2 cellular contexts compared by ENCODE assay signal in the genomic region with DNA sequence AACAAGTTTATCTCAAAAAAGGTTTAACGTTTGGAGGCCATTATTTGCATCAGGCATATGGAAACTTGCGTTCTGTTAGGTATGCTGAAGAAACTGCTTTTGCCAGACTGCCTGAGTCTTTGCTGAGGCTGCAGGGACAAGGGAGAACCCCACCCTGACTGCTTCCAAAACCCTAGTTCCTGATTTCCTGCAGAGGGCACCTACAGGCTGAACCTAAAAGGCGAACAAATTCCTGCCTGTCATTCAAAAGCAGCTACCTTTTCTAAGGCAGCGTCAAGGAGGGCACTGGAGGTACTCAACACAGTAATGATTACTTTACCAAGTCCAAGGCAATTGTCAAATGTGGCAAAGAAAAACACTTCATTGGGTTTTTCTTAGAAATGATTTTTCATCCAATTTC.
TF ChIP-seq lines count a peak whose summit lies in the region.

No MANE protein-coding gene starts in this region.

TF ChIP-seq in IMR-90, 13 proteins besides CTCF, POLR2A, EP300 and RAD21:
- TF ChIP-seq SMC3 (IDR thresholded peaks at IDR 0.05; ENCODE audit: low read depth, low read length) (no peak), MAZ (IDR thresholded peaks at IDR 0.05; ENCODE audit: borderline replicate concordance, low read depth, low read length) (no peak), NFE2L2 (IDR thresholded peaks at IDR 0.05; ENCODE audit: low read depth, low read length) (no peak), MXI1 (IDR thresholded peaks at IDR 0.05; ENCODE audit: borderline replicate concordance, low read depth, low read length) (no peak), RFX5 (IDR thresholded peaks at IDR 0.05; ENCODE audit: low read depth, low read length) (no peak), FOS (IDR thresholded peaks at IDR 0.05; ENCODE audit: low read depth, low read length) (no peak), MAFK (IDR thresholded peaks at IDR 0.05; ENCODE audit: low read depth, low read length) (no peak), CHD1 (IDR thresholded peaks at IDR 0.05; ENCODE audit: low read depth, low read length) (no peak), RCOR1 (IDR thresholded peaks at IDR 0.05; ENCODE audit: insufficient replicate concordance, low read length) (no peak), CEBPB (IDR thresholded peaks at IDR 0.05; ENCODE audit: low read depth, low read length) (no peak), BHLHE40 (IDR thresholded peaks at IDR 0.05; ENCODE audit: low read depth, low read length) (no peak)
- TF ChIP-seq, protein P1, sequence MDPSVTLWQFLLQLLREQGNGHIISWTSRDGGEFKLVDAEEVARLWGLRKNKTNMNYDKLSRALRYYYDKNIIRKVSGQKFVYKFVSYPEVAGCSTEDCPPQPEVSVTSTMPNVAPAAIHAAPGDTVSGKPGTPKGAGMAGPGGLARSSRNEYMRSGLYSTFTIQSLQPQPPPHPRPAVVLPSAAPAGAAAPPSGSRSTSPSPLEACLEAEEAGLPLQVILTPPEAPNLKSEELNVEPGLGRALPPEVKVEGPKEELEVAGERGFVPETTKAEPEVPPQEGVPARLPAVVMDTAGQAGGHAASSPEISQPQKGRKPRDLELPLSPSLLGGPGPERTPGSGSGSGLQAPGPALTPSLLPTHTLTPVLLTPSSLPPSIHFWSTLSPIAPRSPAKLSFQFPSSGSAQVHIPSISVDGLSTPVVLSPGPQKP (IDR thresholded peaks at IDR 0.05; ENCODE audit: borderline replicate concordance, low read depth, low read length), result no peak
- TF ChIP-seq, protein P2, sequence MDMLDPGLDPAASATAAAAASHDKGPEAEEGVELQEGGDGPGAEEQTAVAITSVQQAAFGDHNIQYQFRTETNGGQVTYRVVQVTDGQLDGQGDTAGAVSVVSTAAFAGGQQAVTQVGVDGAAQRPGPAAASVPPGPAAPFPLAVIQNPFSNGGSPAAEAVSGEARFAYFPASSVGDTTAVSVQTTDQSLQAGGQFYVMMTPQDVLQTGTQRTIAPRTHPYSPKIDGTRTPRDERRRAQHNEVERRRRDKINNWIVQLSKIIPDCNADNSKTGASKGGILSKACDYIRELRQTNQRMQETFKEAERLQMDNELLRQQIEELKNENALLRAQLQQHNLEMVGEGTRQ (IDR thresholded peaks at IDR 0.05; ENCODE audit: low read depth, low read length), result no peak

TF ChIP-seq in H1, 55 proteins besides CTCF, POLR2A, EP300 and RAD21:
- TF ChIP-seq RBBP5 (IDR thresholded peaks at IDR 0.05; ENCODE audit: borderline replicate concordance, low read depth, low read length) (no peak), EZH2 (IDR thresholded peaks at IDR 0.05; ENCODE audit: low read depth, low read length, severe bottlenecking) (no peak), CBX8 (IDR thresholded peaks at IDR 0.05; ENCODE audit: borderline replicate concordance, low read depth, low read length) (no peak), SIN3A (conservative IDR thresholded peaks at IDR 0.05 in 1 of 2, IDR thresholded peaks at IDR 0.05 in 1 of 2; ENCODE audit: low read depth in 1 of 2, low read length in 2 of 2) (no peak), NANOG (IDR thresholded peaks at IDR 0.05; ENCODE audit: insufficient read depth, low read depth, low read length, poor library complexity, severe bottlenecking) (no peak), RXRA (IDR thresholded peaks at IDR 0.05; ENCODE audit: insufficient read depth, low read depth, low read length) (no peak), NRF1 (IDR thresholded peaks at IDR 0.05; ENCODE audit: low read depth, low read length) (no peak), YY1 (IDR thresholded peaks at IDR 0.05; ENCODE audit: low read depth, low read length) (no peak)
- TF ChIP-seq, protein P3, sequence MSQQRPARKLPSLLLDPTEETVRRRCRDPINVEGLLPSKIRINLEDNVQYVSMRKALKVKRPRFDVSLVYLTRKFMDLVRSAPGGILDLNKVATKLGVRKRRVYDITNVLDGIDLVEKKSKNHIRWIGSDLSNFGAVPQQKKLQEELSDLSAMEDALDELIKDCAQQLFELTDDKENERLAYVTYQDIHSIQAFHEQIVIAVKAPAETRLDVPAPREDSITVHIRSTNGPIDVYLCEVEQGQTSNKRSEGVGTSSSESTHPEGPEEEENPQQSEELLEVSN (IDR thresholded peaks at IDR 0.05), result no peak
- TF ChIP-seq, protein P4, sequence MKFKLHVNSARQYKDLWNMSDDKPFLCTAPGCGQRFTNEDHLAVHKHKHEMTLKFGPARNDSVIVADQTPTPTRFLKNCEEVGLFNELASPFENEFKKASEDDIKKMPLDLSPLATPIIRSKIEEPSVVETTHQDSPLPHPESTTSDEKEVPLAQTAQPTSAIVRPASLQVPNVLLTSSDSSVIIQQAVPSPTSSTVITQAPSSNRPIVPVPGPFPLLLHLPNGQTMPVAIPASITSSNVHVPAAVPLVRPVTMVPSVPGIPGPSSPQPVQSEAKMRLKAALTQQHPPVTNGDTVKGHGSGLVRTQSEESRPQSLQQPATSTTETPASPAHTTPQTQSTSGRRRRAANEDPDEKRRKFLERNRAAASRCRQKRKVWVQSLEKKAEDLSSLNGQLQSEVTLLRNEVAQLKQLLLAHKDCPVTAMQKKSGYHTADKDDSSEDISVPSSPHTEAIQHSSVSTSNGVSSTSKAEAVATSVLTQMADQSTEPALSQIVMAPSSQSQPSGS (IDR thresholded peaks at IDR 0.05; ENCODE audit: low read length), result no peak
- TF ChIP-seq, protein P5, sequence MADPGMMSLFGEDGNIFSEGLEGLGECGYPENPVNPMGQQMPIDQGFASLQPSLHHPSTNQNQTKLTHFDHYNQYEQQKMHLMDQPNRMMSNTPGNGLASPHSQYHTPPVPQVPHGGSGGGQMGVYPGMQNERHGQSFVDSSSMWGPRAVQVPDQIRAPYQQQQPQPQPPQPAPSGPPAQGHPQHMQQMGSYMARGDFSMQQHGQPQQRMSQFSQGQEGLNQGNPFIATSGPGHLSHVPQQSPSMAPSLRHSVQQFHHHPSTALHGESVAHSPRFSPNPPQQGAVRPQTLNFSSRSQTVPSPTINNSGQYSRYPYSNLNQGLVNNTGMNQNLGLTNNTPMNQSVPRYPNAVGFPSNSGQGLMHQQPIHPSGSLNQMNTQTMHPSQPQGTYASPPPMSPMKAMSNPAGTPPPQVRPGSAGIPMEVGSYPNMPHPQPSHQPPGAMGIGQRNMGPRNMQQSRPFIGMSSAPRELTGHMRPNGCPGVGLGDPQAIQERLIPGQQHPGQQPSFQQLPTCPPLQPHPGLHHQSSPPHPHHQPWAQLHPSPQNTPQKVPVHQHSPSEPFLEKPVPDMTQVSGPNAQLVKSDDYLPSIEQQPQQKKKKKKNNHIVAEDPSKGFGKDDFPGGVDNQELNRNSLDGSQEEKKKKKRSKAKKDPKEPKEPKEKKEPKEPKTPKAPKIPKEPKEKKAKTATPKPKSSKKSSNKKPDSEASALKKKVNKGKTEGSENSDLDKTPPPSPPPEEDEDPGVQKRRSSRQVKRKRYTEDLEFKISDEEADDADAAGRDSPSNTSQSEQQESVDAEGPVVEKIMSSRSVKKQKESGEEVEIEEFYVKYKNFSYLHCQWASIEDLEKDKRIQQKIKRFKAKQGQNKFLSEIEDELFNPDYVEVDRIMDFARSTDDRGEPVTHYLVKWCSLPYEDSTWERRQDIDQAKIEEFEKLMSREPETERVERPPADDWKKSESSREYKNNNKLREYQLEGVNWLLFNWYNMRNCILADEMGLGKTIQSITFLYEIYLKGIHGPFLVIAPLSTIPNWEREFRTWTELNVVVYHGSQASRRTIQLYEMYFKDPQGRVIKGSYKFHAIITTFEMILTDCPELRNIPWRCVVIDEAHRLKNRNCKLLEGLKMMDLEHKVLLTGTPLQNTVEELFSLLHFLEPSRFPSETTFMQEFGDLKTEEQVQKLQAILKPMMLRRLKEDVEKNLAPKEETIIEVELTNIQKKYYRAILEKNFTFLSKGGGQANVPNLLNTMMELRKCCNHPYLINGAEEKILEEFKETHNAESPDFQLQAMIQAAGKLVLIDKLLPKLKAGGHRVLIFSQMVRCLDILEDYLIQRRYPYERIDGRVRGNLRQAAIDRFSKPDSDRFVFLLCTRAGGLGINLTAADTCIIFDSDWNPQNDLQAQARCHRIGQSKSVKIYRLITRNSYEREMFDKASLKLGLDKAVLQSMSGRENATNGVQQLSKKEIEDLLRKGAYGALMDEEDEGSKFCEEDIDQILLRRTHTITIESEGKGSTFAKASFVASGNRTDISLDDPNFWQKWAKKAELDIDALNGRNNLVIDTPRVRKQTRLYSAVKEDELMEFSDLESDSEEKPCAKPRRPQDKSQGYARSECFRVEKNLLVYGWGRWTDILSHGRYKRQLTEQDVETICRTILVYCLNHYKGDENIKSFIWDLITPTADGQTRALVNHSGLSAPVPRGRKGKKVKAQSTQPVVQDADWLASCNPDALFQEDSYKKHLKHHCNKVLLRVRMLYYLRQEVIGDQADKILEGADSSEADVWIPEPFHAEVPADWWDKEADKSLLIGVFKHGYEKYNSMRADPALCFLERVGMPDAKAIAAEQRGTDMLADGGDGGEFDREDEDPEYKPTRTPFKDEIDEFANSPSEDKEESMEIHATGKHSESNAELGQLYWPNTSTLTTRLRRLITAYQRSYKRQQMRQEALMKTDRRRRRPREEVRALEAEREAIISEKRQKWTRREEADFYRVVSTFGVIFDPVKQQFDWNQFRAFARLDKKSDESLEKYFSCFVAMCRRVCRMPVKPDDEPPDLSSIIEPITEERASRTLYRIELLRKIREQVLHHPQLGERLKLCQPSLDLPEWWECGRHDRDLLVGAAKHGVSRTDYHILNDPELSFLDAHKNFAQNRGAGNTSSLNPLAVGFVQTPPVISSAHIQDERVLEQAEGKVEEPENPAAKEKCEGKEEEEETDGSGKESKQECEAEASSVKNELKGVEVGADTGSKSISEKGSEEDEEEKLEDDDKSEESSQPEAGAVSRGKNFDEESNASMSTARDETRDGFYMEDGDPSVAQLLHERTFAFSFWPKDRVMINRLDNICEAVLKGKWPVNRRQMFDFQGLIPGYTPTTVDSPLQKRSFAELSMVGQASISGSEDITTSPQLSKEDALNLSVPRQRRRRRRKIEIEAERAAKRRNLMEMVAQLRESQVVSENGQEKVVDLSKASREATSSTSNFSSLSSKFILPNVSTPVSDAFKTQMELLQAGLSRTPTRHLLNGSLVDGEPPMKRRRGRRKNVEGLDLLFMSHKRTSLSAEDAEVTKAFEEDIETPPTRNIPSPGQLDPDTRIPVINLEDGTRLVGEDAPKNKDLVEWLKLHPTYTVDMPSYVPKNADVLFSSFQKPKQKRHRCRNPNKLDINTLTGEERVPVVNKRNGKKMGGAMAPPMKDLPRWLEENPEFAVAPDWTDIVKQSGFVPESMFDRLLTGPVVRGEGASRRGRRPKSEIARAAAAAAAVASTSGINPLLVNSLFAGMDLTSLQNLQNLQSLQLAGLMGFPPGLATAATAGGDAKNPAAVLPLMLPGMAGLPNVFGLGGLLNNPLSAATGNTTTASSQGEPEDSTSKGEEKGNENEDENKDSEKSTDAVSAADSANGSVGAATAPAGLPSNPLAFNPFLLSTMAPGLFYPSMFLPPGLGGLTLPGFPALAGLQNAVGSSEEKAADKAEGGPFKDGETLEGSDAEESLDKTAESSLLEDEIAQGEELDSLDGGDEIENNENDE (IDR thresholded peaks at IDR 0.05; ENCODE audit: insufficient replicate concordance, low read length), result no peak
